11 cellular contexts compared by ENCODE assay signal in genomic region chr12:92943482-92944250, GRCh38. TPM values are rescaled to one million over a fixed set of nuclear protein-coding genes. Genes with fewer than 3 reads are reported as not detected.
DNase-seq lines count a peak whose midpoint lies in the region; ATAC-seq and TF ChIP-seq lines count a peak whose summit lies in the region.
"Had no signal": no experiment of that assay in that cellular context is flagged by ENCODE, and none has a peak within 500 bp of the region (broad histone marks: within the 10 kb centered on the region; RNA-seq: fewer than 3 reads in every experiment).

No MANE protein-coding gene starts in this region.

- H3K36me3 Mint-ChIP-seq in activated B cell treated with CpG ODN at 0.5 μM for 24 hours (ENCODE audit: low read depth), result peaks cover 31% of the 10 kb centered on the region

- in situ Hi-C loops in GM13976 (cut with MboI; ENCODE audit: low sequenced_read_pairs, unreplicated experiment), result no loop called here
- in situ Hi-C loops in G401 (cut with HindIII; ENCODE audit: low sequenced_read_pairs), result no loop called here

- DNase-seq in GM13976 (ENCODE audit: low spot score) (no peak), activated B cell treated with CpG ODN at 0.5 μM for 24 hours (no peak), midbrain (lab: John Stamatoyannopoulos, UW) (peak; percentile 4), NCI-H446 (lab: John Stamatoyannopoulos, UW) (no peak), G401 (ENCODE audit: low spot score) (no peak), posterior cingulate gyrus (no peak)
- DNase-seq: activated naive CD4-positive, alpha-beta T cell treated with anti-CD3 and anti-CD28 coated beads for 36 hours; gastrocnemius medialis; transverse colon had no signal

- peaks cover 8% of the 10 kb centered on the region for H3K9me3 Mint-ChIP-seq in activated B cell treated with CpG ODN at 0.5 μM for 24 hours

- H3K4me3 Mint-ChIP-seq in activated B cell treated with CpG ODN at 0.5 μM for 24 hours, result no peak overlapping the region
- H3K4me3 Mint-ChIP-seq: activated naive CD4-positive, alpha-beta T cell treated with anti-CD3 and anti-CD28 coated beads for 36 hours had no signal

- H3K27ac Mint-ChIP-seq in activated B cell treated with CpG ODN at 0.5 μM for 24 hours, result peak overlapping the region; percentile 46
- H3K27ac Mint-ChIP-seq: activated naive CD4-positive, alpha-beta T cell treated with anti-CD3 and anti-CD28 coated beads for 36 hours had no signal

- CTCF ChIA-PET in activated B cell treated with CpG ODN at 0.5 μM for 24 hours (lab: Charles Lee), result interaction anchor here (0.8 kb wide), 1 partner anchor 135 kb away, joined by 4 read pairs; no protein-coding TSS in a partner anchor

- POLR2A ChIA-PET in activated B cell treated with CpG ODN at 0.5 μM for 24 hours (lab: Charles Lee), result interaction anchor here (1.0 to 5.7 kb wide), 3 partner anchors 14 to 453 kb away, joined by 3 to 41 read pairs (median 15); partner anchors contain the start of gene EEA1

- no peaks in the 10 kb centered on the region for H3K27me3 Mint-ChIP-seq in activated B cell treated with CpG ODN at 0.5 μM for 24 hours

- TF ChIP-seq CTCF in GM13976 (IDR thresholded peaks at IDR 0.05; ENCODE audit: borderline replicate concordance, control extremely low read depth, extremely low read depth, insufficient read depth, missing control alignments) (peak; percentile 15), activated B cell treated with CpG ODN at 0.5 μM for 24 hours (IDR thresholded peaks at IDR 0.05) (no peak)

- H3K4me1 Mint-ChIP-seq in activated B cell treated with CpG ODN at 0.5 μM for 24 hours, result peaks cover 36% of the 10 kb centered on the region

- ATAC-seq in HG03354 (IDR thresholded peaks at IDR 0.05; ENCODE audit: poor library complexity, severe bottlenecking, unreplicated experiment) (peak; percentile 63), activated B cell treated with CpG ODN at 0.5 μM for 24 hours (ENCODE audit: low read depth) (no peak), GM21576 (IDR thresholded peaks at IDR 0.05; ENCODE audit: unreplicated experiment) (no peak)
- ATAC-seq: gastrocnemius medialis had no signal

- intact Hi-C loops in activated B cell treated with CpG ODN at 0.5 μM for 24 hours (cut with micrococcal nuclease) (loop anchor here (10.0 kb wide), 2 partner anchors 239 to 349 kb away; partner anchors contain the start of gene PLEKHG7), posterior cingulate gyrus (cut with DNase I) (no loop called here)

RNA-seq across cellular contexts. Expression of gene EEA1, which starts 14.6 kb away (rescaled TPM):
- 21.3 and 22.6 TPM in 2 replicates for total RNA-seq in activated B cell treated with CpG ODN at 0.5 μM for 24 hours
- 7.6 and 10.0 TPM in 2 replicates for total RNA-seq in G401 (2014; rRNA removed; shearing (Covaris generic))
